ENCODE assay signal across 7 cellular contexts in genomic region chr14:23954279-23954614, GRCh38. TPM values are rescaled to one million over a fixed set of nuclear protein-coding genes. Genes with fewer than 3 reads are reported as not detected.
A peak's percentile ranks its signal among the peaks of the same experiment; 100 is the strongest.
DNase-seq lines count a peak whose midpoint lies in the region; ATAC-seq, FAIRE-seq and TF ChIP-seq lines count a peak whose summit lies in the region.
"Not testable (repeated sequence)": the region's sequence is repeated elsewhere in the genome, so short reads cannot be mapped to it uniquely, and the experiment has no call there.

No MANE protein-coding gene starts in this region.

- H4K8ac ChIP-seq in H1 (ENCODE audit: extremely low read depth, insufficient read depth, low read length) = not testable (repeated sequence)

- H3K27me3 Mint-ChIP-seq in activated T-helper 17 cell treated with anti-CD3 and anti-CD28 coated beads, Interleukin-2, amount 50 U/mL, for 72 hours; progenitor cell of endocrine pancreas: not testable (repeated sequence)

- 17% methylated on average over 6 of the region's 6 CpGs; no CpG with 5 or more reads in 1 of the 2 experiments for WGBS in H1 (ENCODE audit: extremely low coverage in 1 of 2, insufficient coverage in 1 of 2, insufficient read length in 1 of 2, insufficient replicate concordance in 2 of 2, low coverage in 1 of 2, low lambda C conversion rate in 2 of 2, missing lambda C conversion rate in 1 of 2), 2 experiments

- H3K4me2 ChIP-seq in H1 (ENCODE audit: insufficient read depth in 1 of 2, low read depth in 2 of 2, low read length in 2 of 2) = peak overlapping the region; percentile 71 to 92

- H3K27ac ChIP-seq in H1 (ENCODE audit: low read depth, low read length) = not testable (repeated sequence)

- not testable (repeated sequence) for H3K79me2 ChIP-seq in H1 (ENCODE audit: control insufficient read depth in 1 of 2, insufficient read depth in 2 of 2, low read length in 2 of 2)

- TF ChIP-seq RAD21 in H1 (IDR thresholded peaks at IDR 0.05 in 1 of 2, conservative IDR thresholded peaks at IDR 0.05 in 1 of 2; ENCODE audit: low read depth in 2 of 2, low read length in 2 of 2) = not testable (repeated sequence)

- ATAC-seq in GM18519 (IDR thresholded peaks at IDR 0.05; ENCODE audit: low FRiP score, unreplicated experiment) = peak; percentile 13
- ATAC-seq in HG02623 (IDR thresholded peaks at IDR 0.05; ENCODE audit: unreplicated experiment) = peak; percentile 13
- peak; percentile 6 for ATAC-seq in activated T-helper 17 cell treated with anti-CD3 and anti-CD28 coated beads, Interleukin-2, amount 50 U/mL, for 72 hours (replicated peaks)
- ATAC-seq in left colon = peak; percentile 4

- peak overlapping the region; percentile 95 for H3K4me3 Mint-ChIP-seq in activated T-helper 17 cell treated with anti-CD3 and anti-CD28 coated beads, Interleukin-2, amount 50 U/mL, for 72 hours
- peak overlapping the region; percentile 100 for H3K4me3 Mint-ChIP-seq in progenitor cell of endocrine pancreas (ENCODE audit: low read depth)

- H2AFZ ChIP-seq in H1 (ENCODE audit: low read length) = not testable (repeated sequence)

- not testable (repeated sequence) for H3K56ac ChIP-seq in H1 (replicated peaks; ENCODE audit: insufficient read length, low read depth, low read length)

- H2BK12ac ChIP-seq in H1 (ENCODE audit: low read depth, low read length) = not testable (repeated sequence)

- not testable (repeated sequence) for H3K23ac ChIP-seq in H1 (ENCODE audit: insufficient read length)

- CTCF ChIA-PET in H1 (lab: Charles Lee; ENCODE audit: partially characterized antibody) = interaction anchor here (0.6 to 4.2 kb wide), 9 partner anchors 17 to 383 kb away, joined by 3 to 35 read pairs (median 3); no protein-coding TSS in a partner anchor

- not testable (repeated sequence) for H3K36me3 Mint-ChIP-seq in activated T-helper 17 cell treated with anti-CD3 and anti-CD28 coated beads, Interleukin-2, amount 50 U/mL, for 72 hours (ENCODE audit: low read depth); progenitor cell of endocrine pancreas (ENCODE audit: insufficient read depth)

- not testable (repeated sequence) for H2BK5ac ChIP-seq in H1 (ENCODE audit: low read depth, low read length)

- peak overlapping the region; percentile 93 for H3K27ac Mint-ChIP-seq in activated T-helper 17 cell treated with anti-CD3 and anti-CD28 coated beads, Interleukin-2, amount 50 U/mL, for 72 hours
- H3K27ac Mint-ChIP-seq in progenitor cell of endocrine pancreas = peak overlapping the region; percentile 97

- not testable (repeated sequence) for H4K20me1 ChIP-seq in H1 (replicated peaks in 1 of 2; ENCODE audit: control insufficient read depth in 1 of 2, insufficient read depth in 2 of 2, low read length in 2 of 2)

- not testable (repeated sequence) for H2BK120ac ChIP-seq in H1 (replicated peaks; ENCODE audit: low read depth, low read length)

- not testable (repeated sequence) for H3K14ac ChIP-seq in H1 (ENCODE audit: insufficient read length)

- POLR2A ChIA-PET in H1 (lab: Charles Lee; ENCODE audit: partially characterized antibody) = not testable (repeated sequence)

- TF ChIP-seq POLR2A in NB4 (IDR thresholded peaks at IDR 0.05; ENCODE audit: extremely low read depth, insufficient read length); H1 (IDR thresholded peaks at IDR 0.05; ENCODE audit: control extremely low read depth in 1 of 2, low read depth in 2 of 2, low read length in 2 of 2): not testable (repeated sequence)

- H3K4me3 ChIP-seq in NB4 (ENCODE audit: low read depth, low read length) (peak overlapping the region; percentile 74), H1 (ENCODE audit: extremely low read depth in 1 of 4, insufficient read depth in 2 of 4, low read depth in 3 of 4, low read length in 4 of 4) (peak overlapping the region; percentile 72 to 90 (median 86))

- not testable (repeated sequence) for H2BK20ac ChIP-seq in H1 (ENCODE audit: low read length)

- TF ChIP-seq CTCF in NB4 (IDR thresholded peaks at IDR 0.05; ENCODE audit: low read depth, low read length); H1 (IDR thresholded peaks at IDR 0.05; ENCODE audit: control extremely low read depth in 1 of 3, insufficient read depth in 1 of 3, low read depth in 1 of 3, low read length in 3 of 3); progenitor cell of endocrine pancreas (IDR thresholded peaks at IDR 0.05; ENCODE audit: unreplicated experiment): not testable (repeated sequence)

- not testable (repeated sequence) for DNase-seq in NB4 (ENCODE audit: low read depth); H1 (ENCODE audit: low read depth in 1 of 2, low spot score in 2 of 2); left colon; progenitor cell of endocrine pancreas (ENCODE audit: low spot score, unreplicated experiment)

- TF ChIP-seq EP300 in H1 (IDR thresholded peaks at IDR 0.05; ENCODE audit: borderline replicate concordance in 1 of 2, low read depth in 2 of 2, low read length in 2 of 2) = not testable (repeated sequence)

- not testable (repeated sequence) for H3K79me1 ChIP-seq in H1 (ENCODE audit: low read depth, low read length)

- intact Hi-C loops in left colon (cut with DNase I, micrococcal nuclease) = not testable (repeated sequence)

- not testable (repeated sequence) for H4K5ac ChIP-seq in H1 (ENCODE audit: insufficient read length, low read depth, low read length)

- not testable (repeated sequence) for H3K4me1 Mint-ChIP-seq in activated T-helper 17 cell treated with anti-CD3 and anti-CD28 coated beads, Interleukin-2, amount 50 U/mL, for 72 hours
- peaks cover 16% of the 10 kb centered on the region for H3K4me1 Mint-ChIP-seq in progenitor cell of endocrine pancreas (ENCODE audit: low read depth)

- H4K91ac ChIP-seq in H1 (replicated peaks; ENCODE audit: insufficient read length, low read length) = not testable (repeated sequence)

- not testable (repeated sequence) for H3K36me3 ChIP-seq in H1 (ENCODE audit: control insufficient read depth in 2 of 4, insufficient read depth in 4 of 4, low read length in 3 of 4)

- H2AK5ac ChIP-seq in H1 (ENCODE audit: low read depth, low read length) = not testable (repeated sequence)

- not testable (repeated sequence) for H3K9me3 Mint-ChIP-seq in activated T-helper 17 cell treated with anti-CD3 and anti-CD28 coated beads, Interleukin-2, amount 50 U/mL, for 72 hours; progenitor cell of endocrine pancreas (ENCODE audit: low read depth)

- FAIRE-seq in H1 (lab: Jason Lieb, UNC) = not testable (repeated sequence)

- H3K4me1 ChIP-seq in H1 (replicated peaks in 1 of 4; ENCODE audit: control insufficient read depth in 3 of 4, insufficient read depth in 4 of 4, low read length in 3 of 4) = not testable (repeated sequence)

- H3K9me3 ChIP-seq in H1 (ENCODE audit: insufficient read depth in 2 of 2, low read depth in 1 of 2, low read length in 1 of 2) = not testable (repeated sequence)

- not testable (repeated sequence) for H3K18ac ChIP-seq in H1 (ENCODE audit: extremely low read depth, low read length)

- H3K9ac ChIP-seq in H1 (replicated peaks in 1 of 4; ENCODE audit: extremely low read depth in 1 of 4, low read depth in 3 of 4, low read length in 3 of 4) = not testable (repeated sequence)

- not testable (repeated sequence) for H3K23me2 ChIP-seq in H1 (ENCODE audit: low read depth, low read length)

- H3K4ac ChIP-seq in H1 (replicated peaks; ENCODE audit: insufficient read length, low read depth, low read length) = not testable (repeated sequence)

- H3K27me3 ChIP-seq in H1 (replicated peaks in 1 of 4; ENCODE audit: control insufficient read depth in 3 of 4, extremely low read depth in 1 of 4, insufficient read depth in 3 of 4, low read length in 3 of 4) = not testable (repeated sequence)

- H2BK15ac ChIP-seq in H1 (ENCODE audit: low read length) = not testable (repeated sequence)

RNA-seq across cellular contexts. Expression of gene DHRS4, which starts 0.7 kb away (rescaled TPM):
- total RNA-seq in activated T-helper 17 cell treated with anti-CD3 and anti-CD28 coated beads, Interleukin-2, amount 50 U/mL, for 72 hours = 10 to 100 TPM; 14.6 to 15.0 TPM
- 16.2 and 19.2 TPM in 2 replicates for total RNA-seq in H1 (2021; fragmentation: NEBNext Ultra II Directional; extraction: Animal tissue kit (Norgen Biotek cat#: 25700))
- 11.7 and 18.3 TPM in 2 replicates for polyA plus RNA-seq in H1 (2011; rRNA removed)
- 19.1 TPM for polyA plus RNA-seq in H1 (2011; cell fraction: cytosol; rRNA removed)
- 14.3 TPM for polyA plus RNA-seq in H1 (2011; cell fraction: nucleus; rRNA removed)
- 10.6 to 25.8 TPM (median 21.9 TPM) in 4 replicates for polyA plus RNA-seq in H1 (2012, experiment 1 of 2)
- polyA plus RNA-seq in H1 (2012, experiment 2 of 2) = 22.5 TPM
- 10.7 TPM for polyA plus RNA-seq in H1 (2013, experiment 1 of 2)
- polyA plus RNA-seq in H1 (2013, experiment 2 of 2) = 10.9 TPM
- polyA minus RNA-seq in H1 (2011; rRNA and poly(A)+ RNA removed) = 4.4 and 4.6 TPM in 2 replicates
- 5.7 TPM for polyA minus RNA-seq in H1 (2011; cell fraction: cytosol; rRNA and poly(A)+ RNA removed)
- polyA minus RNA-seq in H1 (2011; cell fraction: nucleus; rRNA and poly(A)+ RNA removed) = 4.9 TPM
- total RNA-seq in left colon (10 to 100 TPM; 38.3 to 46.0 TPM), progenitor cell of endocrine pancreas (17.1 and 19.6 TPM in 2 replicates)

RNA-seq across cellular contexts. Expression of gene DHRS4L2, which starts 34.5 kb away (rescaled TPM):
- total RNA-seq in activated T-helper 17 cell treated with anti-CD3 and anti-CD28 coated beads, Interleukin-2, amount 50 U/mL, for 72 hours = 10 to 100 TPM; 15.8 to 17.9 TPM
- total RNA-seq in H1 (2021; fragmentation: NEBNext Ultra II Directional; extraction: Animal tissue kit (Norgen Biotek cat#: 25700)) = 15.2 and 15.4 TPM in 2 replicates
- 12.3 and 14.2 TPM in 2 replicates for polyA plus RNA-seq in H1 (2011; rRNA removed)
- polyA plus RNA-seq in H1 (2011; cell fraction: cytosol; rRNA removed) = 8.7 TPM
- polyA plus RNA-seq in H1 (2011; cell fraction: nucleus; rRNA removed) = 9.5 TPM
- 14.7 to 18.7 TPM (median 15.8 TPM) in 4 replicates for polyA plus RNA-seq in H1 (2012, experiment 1 of 2)
- 14.5 TPM for polyA plus RNA-seq in H1 (2012, experiment 2 of 2)
- 14.0 TPM for polyA plus RNA-seq in H1 (2013, experiment 1 of 2)
- 13.1 TPM for polyA plus RNA-seq in H1 (2013, experiment 2 of 2)
- polyA minus RNA-seq in H1 (2011; rRNA and poly(A)+ RNA removed) = 6.6 and 9.1 TPM in 2 replicates
- polyA minus RNA-seq in H1 (2011; cell fraction: cytosol; rRNA and poly(A)+ RNA removed) = 4.7 TPM
- 6.4 TPM for polyA minus RNA-seq in H1 (2011; cell fraction: nucleus; rRNA and poly(A)+ RNA removed)
- 10 to 100 TPM; 31.8 to 43.2 TPM for total RNA-seq in left colon
- 12.2 and 14.0 TPM in 2 replicates for total RNA-seq in progenitor cell of endocrine pancreas
